ENCODE assay signal across 21 cellular contexts in genomic region chr1:160789051-160789701, GRCh38.
DNase-seq lines count a peak whose midpoint lies in the region; ATAC-seq and TF ChIP-seq lines count a peak whose summit lies in the region.
"Had no signal": no experiment of that assay in that cellular context is flagged by ENCODE, and none has a peak within 500 bp of the region (broad histone marks: within the 10 kb centered on the region; RNA-seq: fewer than 3 reads in every experiment).

No MANE protein-coding gene starts in this region.

- no peaks in the 10 kb centered on the region for H3K9me3 ChIP-seq in DOHH2 (ENCODE audit: control insufficient read depth, insufficient read depth, low read length)
- H3K9me3 ChIP-seq: esophagus muscularis mucosa, heart left ventricle had no signal

- no peaks in the 10 kb centered on the region for H3F3A ChIP-seq in DOHH2 (ENCODE audit: control insufficient read depth, insufficient read depth)

- no peaks in the 10 kb centered on the region for H3K9me3 Mint-ChIP-seq in activated naive CD8-positive, alpha-beta T cell treated with anti-CD3 and anti-CD28 coated beads, Interleukin-2, amount 50 U/mL, for 24 hours
- H3K9me3 Mint-ChIP-seq: activated T-helper 2 cell treated with anti-CD3 and anti-CD28 coated beads, Interferon-gamma antibody, Interleukin-2, Interleukin-4, amounts not matched to agents 10 μg/mL and 5 μg/mL and 100 μg/mL, durations not matched to agents 14 hours and 24 hours and 36 hours had no signal

- no peaks in the 10 kb centered on the region for H3K9me2 ChIP-seq in DOHH2 (replicated peaks; ENCODE audit: control insufficient read depth, low read length)

- TF ChIP-seq CTCF in DOHH2 (IDR thresholded peaks at IDR 0.05; ENCODE audit: low read depth, low read length, poor library complexity, severe bottlenecking) = no peak

- no peaks in the 10 kb centered on the region for H3K36me3 Mint-ChIP-seq in activated naive CD8-positive, alpha-beta T cell treated with anti-CD3 and anti-CD28 coated beads, Interleukin-2, amount 50 U/mL, for 24 hours (ENCODE audit: low read depth)
- H3K36me3 Mint-ChIP-seq: mesothelial cell of epicardium had no signal

- no peak overlapping the region for H3K4me3 ChIP-seq in DOHH2 (ENCODE audit: low read length)
- H3K4me3 ChIP-seq: esophagus muscularis mucosa, GM23248, heart left ventricle, K562 had no signal

- H3K4me1 ChIP-seq in DOHH2 (ENCODE audit: control insufficient read depth, low read length) = peaks cover 17% of the 10 kb centered on the region
- H3K4me1 ChIP-seq: esophagus muscularis mucosa, heart left ventricle had no signal

- H4K20me1 ChIP-seq in DOHH2 (ENCODE audit: control insufficient read depth, insufficient read depth, low read depth, low read length) = no peaks in the 10 kb centered on the region

- DNase-seq in activated naive CD8-positive, alpha-beta T cell treated with anti-CD3 and anti-CD28 coated beads, Interleukin-2, amount 50 U/mL, for 24 hours = no peak
- no peak for DNase-seq in activated T-cell treated with anti-CD3 and anti-CD28 coated beads, Interleukin-2, amount 50 U/mL, for 1 hour
- DNase-seq in NCI-H69 (lab: John Stamatoyannopoulos, UW) (no peak), T-helper 1 cell (no peak), KG1 (lab: John Stamatoyannopoulos, UW) (no peak)
- DNase-seq: activated CD4-positive, alpha-beta T cell treated with anti-CD3 and anti-CD28 coated beads, Interleukin-2, amount 50 U/mL, for 48 hours; aorta; cortex of kidney; DMS 273 treated with DMSO at 0.1 percent for 48 hours; GM23248; heart left ventricle; kidney; NCI-H1092 treated with DMSO at 0.1 percent for 48 hours; SHP77 had no signal

- H3K4me2 ChIP-seq in DOHH2 (ENCODE audit: low read length) = peak overlapping the region; percentile 24

- H3K4me1 Mint-ChIP-seq in activated naive CD8-positive, alpha-beta T cell treated with anti-CD3 and anti-CD28 coated beads, Interleukin-2, amount 50 U/mL, for 24 hours = peaks cover 18% of the 10 kb centered on the region
- H3K4me1 Mint-ChIP-seq: mesothelial cell of epicardium had no signal

- no peaks in the 10 kb centered on the region for H3K27me3 Mint-ChIP-seq in activated naive CD8-positive, alpha-beta T cell treated with anti-CD3 and anti-CD28 coated beads, Interleukin-2, amount 50 U/mL, for 24 hours

- H3K36me3 ChIP-seq in DOHH2 (ENCODE audit: control insufficient read depth, low read length) = no peaks in the 10 kb centered on the region
- H3K36me3 ChIP-seq: esophagus muscularis mucosa, heart left ventricle had no signal

- H3K4me3 Mint-ChIP-seq in activated naive CD8-positive, alpha-beta T cell treated with anti-CD3 and anti-CD28 coated beads, Interleukin-2, amount 50 U/mL, for 24 hours = no peak overlapping the region
- H3K4me3 Mint-ChIP-seq: mesothelial cell of epicardium had no signal

- H3K27ac Mint-ChIP-seq in activated naive CD8-positive, alpha-beta T cell treated with anti-CD3 and anti-CD28 coated beads, Interleukin-2, amount 50 U/mL, for 24 hours = peak overlapping the region; percentile 61
- H3K27ac Mint-ChIP-seq: activated T-helper 2 cell treated with anti-CD3 and anti-CD28 coated beads, Interferon-gamma antibody, Interleukin-2, Interleukin-4, amounts not matched to agents 10 μg/mL and 5 μg/mL and 100 μg/mL, durations not matched to agents 14 hours and 24 hours and 36 hours; mesothelial cell of epicardium had no signal

- no peaks in the 10 kb centered on the region for H3K27me3 ChIP-seq in DOHH2 (ENCODE audit: control insufficient read depth, low read length)
- H3K27me3 ChIP-seq: esophagus muscularis mucosa, heart left ventricle had no signal

- H3K27ac ChIP-seq in DOHH2 (ENCODE audit: low read depth, low read length) = no peak overlapping the region
- H3K27ac ChIP-seq: esophagus muscularis mucosa, GM23248 had no signal

- ATAC-seq in GM21526 (IDR thresholded peaks at IDR 0.05; ENCODE audit: low FRiP score, unreplicated experiment) (peak; percentile 23), HG03175 (IDR thresholded peaks at IDR 0.05; ENCODE audit: unreplicated experiment) (peak; percentile 17)
- ATAC-seq in activated naive CD8-positive, alpha-beta T cell treated with anti-CD3 and anti-CD28 coated beads, Interleukin-2, amount 50 U/mL, for 24 hours = no peak
- ATAC-seq: K562 had no signal

- no peaks in the 10 kb centered on the region for H3K79me2 ChIP-seq in DOHH2 (ENCODE audit: control insufficient read depth, low read length)
